Comparison of ENCODE assay signal across 10 cellular contexts in the genomic region with DNA sequence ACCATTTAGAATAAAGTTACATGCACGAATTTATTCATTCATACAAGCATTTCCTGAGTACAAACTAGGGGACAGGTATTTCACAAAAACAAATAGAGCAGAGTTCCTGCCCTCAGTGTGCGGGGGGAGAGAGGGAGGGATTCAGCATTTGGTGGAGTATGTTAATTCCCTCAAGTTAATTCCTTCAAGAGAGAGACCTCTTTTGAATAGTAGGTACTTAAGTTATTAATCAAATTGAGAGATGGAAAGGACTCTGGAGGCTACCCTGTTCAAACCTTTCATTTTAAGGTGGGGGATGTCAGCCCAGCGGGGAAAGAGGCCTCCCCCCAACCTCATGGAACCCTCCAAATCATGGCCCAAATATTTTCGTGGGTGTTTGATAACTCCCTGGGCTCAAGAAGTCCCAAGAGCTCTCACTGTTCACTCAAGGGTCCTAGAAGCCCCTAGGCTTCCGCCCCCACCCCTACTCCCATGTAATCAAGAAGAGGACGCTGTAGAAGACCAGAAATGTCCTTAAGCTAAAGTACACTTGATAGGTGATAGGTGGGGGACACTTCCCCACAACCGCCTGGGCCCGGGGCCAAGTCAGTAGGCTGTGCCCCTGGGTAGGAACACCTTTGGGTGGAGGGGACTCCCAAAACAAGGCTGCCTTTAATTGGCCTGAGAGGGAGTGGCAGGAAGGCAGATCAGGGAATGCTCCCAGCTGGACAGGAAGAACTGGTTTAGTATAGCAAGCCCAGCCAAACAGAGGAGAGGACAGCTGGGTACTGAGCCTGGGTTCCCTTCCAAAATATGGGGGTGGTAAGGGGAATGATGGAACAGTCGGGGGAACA. TPM values are rescaled to one million over a fixed set of nuclear protein-coding genes. Genes with fewer than 3 reads are reported as not detected.
A peak's percentile ranks its signal among the peaks of the same experiment; 100 is the strongest.
DNase-seq lines count a peak whose midpoint lies in the region; ATAC-seq and TF ChIP-seq lines count a peak whose summit lies in the region.
"Had no signal": no experiment of that assay in that cellular context is flagged by ENCODE, and none has a peak within 500 bp of the region (broad histone marks: within the 10 kb centered on the region; RNA-seq: fewer than 3 reads in every experiment).

No MANE protein-coding gene starts in this region.

- H3K9me3 Mint-ChIP-seq in activated T-cell treated with anti-CD3 and anti-CD28 coated beads, Interleukin-2, amount 50 U/mL, for 72 hours: no peaks in the 10 kb centered on the region
- H3K9me3 Mint-ChIP-seq in type B pancreatic cell: no peaks in the 10 kb centered on the region

- peak overlapping the region; percentile 57 to 99 for H3K9ac ChIP-seq in liver (ENCODE audit: low read depth in 1 of 2, low read length in 2 of 2)

- peaks cover 71% of the 10 kb centered on the region for H3K4me1 ChIP-seq in body of pancreas
- peaks cover 8 to 45% (median 15%) of the 10 kb centered on the region in 4 donors for H3K4me1 ChIP-seq in liver (ENCODE audit: control insufficient read depth in 4 of 4, insufficient read depth in 4 of 4, low read length in 3 of 4)

- H3K27ac ChIP-seq in body of pancreas (peak overlapping the region; percentile 91 to 99 (median 98)), liver (ENCODE audit: low read depth in 1 of 2, low read length in 2 of 2) (peak overlapping the region; percentile 81 to 97)
- H3K27ac ChIP-seq: SK-N-MC had no signal

- WGBS in body of pancreas, 2 donors: 20 to 26% methylated on average over 9 of the region's 9 CpGs
- 33% methylated on average over 9 of the region's 9 CpGs for WGBS in liver

- no peak for ATAC-seq in activated T-cell treated with anti-CD3 and anti-CD28 coated beads, Interleukin-2, amount 50 U/mL, for 72 hours (replicated peaks in 1 of 2)
- ATAC-seq in body of pancreas (peak; percentile 15), HG02798 (IDR thresholded peaks at IDR 0.05; ENCODE audit: poor library complexity, unreplicated experiment) (no peak)

- H3K27me3 ChIP-seq in body of pancreas (no peaks in the 10 kb centered on the region), liver (ENCODE audit: control insufficient read depth in 4 of 4, insufficient read depth in 4 of 4, low read length in 3 of 4) (no peaks in the 10 kb centered on the region)

- H3K27ac Mint-ChIP-seq in activated T-cell treated with anti-CD3 and anti-CD28 coated beads, Interleukin-2, amount 50 U/mL, for 72 hours: no peak overlapping the region
- peak overlapping the region; percentile 96 for H3K27ac Mint-ChIP-seq in type B pancreatic cell

- H3K36me3 ChIP-seq in body of pancreas (replicated peaks in 1 of 2; ENCODE audit: insufficient read depth in 1 of 2, low read depth in 2 of 2) (no peaks in the 10 kb centered on the region), liver (ENCODE audit: control insufficient read depth in 4 of 4, insufficient read depth in 3 of 4, low read depth in 1 of 4, low read length in 3 of 4) (peaks cover 0 to 7% (median 0%) of the 10 kb centered on the region in 4 donors)

- H3K4me3 ChIP-seq in body of pancreas (no peak overlapping the region), liver (ENCODE audit: low read depth in 1 of 3, low read length in 3 of 3) (peak overlapping the region; percentile 80 to 96 (median 88))
- H3K4me3 ChIP-seq: SK-N-MC had no signal

- peak in 1 of 2 donors; percentile 5 for TF ChIP-seq RAD21 in liver (IDR thresholded peaks at IDR 0.05)

- H3K9me3 ChIP-seq in body of pancreas: no peaks in the 10 kb centered on the region
- H3K9me3 ChIP-seq in liver (ENCODE audit: control insufficient read depth in 4 of 4, low read length in 3 of 4): no peaks in the 10 kb centered on the region

- intact Hi-C loops in body of pancreas (cut with DNase I): no loop called here

- peaks cover 4 to 7% of the 10 kb centered on the region in 2 donors for H3K36me3 Mint-ChIP-seq in activated T-cell treated with anti-CD3 and anti-CD28 coated beads, Interleukin-2, amount 50 U/mL, for 72 hours (ENCODE audit: insufficient read depth in 2 of 2)
- H3K36me3 Mint-ChIP-seq in type B pancreatic cell: peaks cover 6% of the 10 kb centered on the region

- peaks cover 47% of the 10 kb centered on the region for H3K4me1 Mint-ChIP-seq in activated T-cell treated with anti-CD3 and anti-CD28 coated beads, Interleukin-2, amount 50 U/mL, for 72 hours (ENCODE audit: low read depth)
- peaks cover 63% of the 10 kb centered on the region for H3K4me1 Mint-ChIP-seq in type B pancreatic cell (ENCODE audit: unreplicated experiment)

- H3K27me3 Mint-ChIP-seq in activated T-cell treated with anti-CD3 and anti-CD28 coated beads, Interleukin-2, amount 50 U/mL, for 72 hours (ENCODE audit: low read depth): no peaks in the 10 kb centered on the region
- no peaks in the 10 kb centered on the region for H3K27me3 Mint-ChIP-seq in type B pancreatic cell

- H3K4me3 Mint-ChIP-seq in activated T-cell treated with anti-CD3 and anti-CD28 coated beads, Interleukin-2, amount 50 U/mL, for 72 hours: peak overlapping the region; percentile 36 to 71
- peak overlapping the region; percentile 96 for H3K4me3 Mint-ChIP-seq in type B pancreatic cell

- TF ChIP-seq POLR2A in body of pancreas (IDR thresholded peaks at IDR 0.05): peak; percentile 59 to 82 (median 81)

- DNase-seq in activated T-cell treated with anti-CD3 and anti-CD28 coated beads, Interleukin-2, amount 50 U/mL, for 72 hours: no peak
- no peak for DNase-seq in activated T-cell treated with anti-CD3 and anti-CD28 coated beads, Interleukin-2, amount 50 U/mL, for 48 hours
- DNase-seq in body of pancreas (peak; percentile 71 to 84 (median 82)), type B pancreatic cell (ENCODE audit: extremely low spot score, unreplicated experiment) (no peak), retina (no peak)
- no peak for DNase-seq in activated CD8-positive, alpha-beta memory T cell treated with anti-CD3 and anti-CD28 coated beads for 24 hours

- TF ChIP-seq CTCF in body of pancreas (IDR thresholded peaks at IDR 0.05) (no peak), liver (IDR thresholded peaks at IDR 0.05; ENCODE audit: low read depth, low read length, missing input control) (no peak), type B pancreatic cell (conservative IDR thresholded peaks at IDR 0.05) (no peak)

TF ChIP-seq in liver, 16 proteins besides CTCF, POLR2A, EP300 and RAD21 (continues in another document):
- TF ChIP-seq, protein P1, sequence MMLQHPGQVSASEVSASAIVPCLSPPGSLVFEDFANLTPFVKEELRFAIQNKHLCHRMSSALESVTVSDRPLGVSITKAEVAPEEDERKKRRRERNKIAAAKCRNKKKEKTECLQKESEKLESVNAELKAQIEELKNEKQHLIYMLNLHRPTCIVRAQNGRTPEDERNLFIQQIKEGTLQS (IDR thresholded peaks at IDR 0.05): peak; percentile 7
- TF ChIP-seq HNF4G (IDR thresholded peaks at IDR 0.05) (no peak), ZBTB33 (IDR thresholded peaks at IDR 0.05) (no peak), SP1 (IDR thresholded peaks at IDR 0.05) (peak; percentile 17), JUND (IDR thresholded peaks at IDR 0.05) (peak in 1 of 2 donors; percentile 61), GABPA (IDR thresholded peaks at IDR 0.05 in 1 of 2, conservative IDR thresholded peaks at IDR 0.05 in 1 of 2) (no peak), YY1 (IDR thresholded peaks at IDR 0.05) (peak; percentile 45), FOXA1 (IDR thresholded peaks at IDR 0.05) (no peak), RXRA (IDR thresholded peaks at IDR 0.05) (peak; percentile 39 to 45), MAX (IDR thresholded peaks at IDR 0.05) (no peak), EGR1 (IDR thresholded peaks at IDR 0.05; ENCODE audit: low read depth in 2 of 2) (no peak), TAF1 (conservative IDR thresholded peaks at IDR 0.05) (peak; percentile 70)

RNA-seq across cellular contexts. Expression of gene SDC4, which starts 2.9 kb away (rescaled TPM):
- total RNA-seq in activated T-cell treated with anti-CD3 and anti-CD28 coated beads, Interleukin-2, amount 50 U/mL, for 72 hours: 10 to 100 TPM; 37.7 to 51.1 TPM
- total RNA-seq in body of pancreas (10 to 100 TPM; 62.0 to 97.6 TPM), liver (100 to 1,000 TPM in 1 of 2 donors, 10 to 100 TPM in 1; 54.4 to 147 TPM), type B pancreatic cell (ENCODE audit: low replicate concordance) (67.2 and 133 TPM in 2 replicates)
- 10 to 100 TPM; 80.6 to 86.5 TPM for polyA plus RNA-seq in liver

RNA-seq across cellular contexts. Expression of gene SYS1, which starts 17.6 kb away (rescaled TPM):
- 10 to 100 TPM; 35.4 to 38.8 TPM for total RNA-seq in activated T-cell treated with anti-CD3 and anti-CD28 coated beads, Interleukin-2, amount 50 U/mL, for 72 hours
- total RNA-seq in body of pancreas: 10 to 100 TPM; 14.2 to 15.3 TPM
- 10 to 100 TPM; 15.0 to 29.0 TPM for total RNA-seq in liver
- 10 to 100 TPM; 27.2 to 37.8 TPM for polyA plus RNA-seq in liver
- total RNA-seq in type B pancreatic cell (ENCODE audit: low replicate concordance): 29.2 and 47.4 TPM in 2 replicates

RNA-seq across cellular contexts. Expression of gene TP53TG5, which starts 32.8 kb away (rescaled TPM):
- total RNA-seq in activated T-cell treated with anti-CD3 and anti-CD28 coated beads, Interleukin-2, amount 50 U/mL, for 72 hours: under 1 TPM; 0.67 to 0.83 TPM
- total RNA-seq in body of pancreas (not detected), liver (not detected), type B pancreatic cell (ENCODE audit: low replicate concordance) (0.57 TPM in 1 of 2 replicates, not detected in the other)
- not detected for polyA plus RNA-seq in liver
- total RNA-seq: Daoy had no signal

RNA-seq across cellular contexts. Expression of gene MATN4, which starts 37.2 kb away (rescaled TPM):
- 1 to 10 TPM; 3.5 to 5.1 TPM for total RNA-seq in activated T-cell treated with anti-CD3 and anti-CD28 coated beads, Interleukin-2, amount 50 U/mL, for 72 hours
- total RNA-seq in body of pancreas (1 to 10 TPM; 4.9 to 5.3 TPM), liver (not detected), type B pancreatic cell (ENCODE audit: low replicate concordance) (0.75 TPM in 1 of 2 replicates, not detected in the other)
- polyA plus RNA-seq in liver: under 1 TPM in 1 of 2 donors, not detected in 1; 0.05 TPM
- total RNA-seq: Daoy had no signal

RNA-seq across cellular contexts. Expression of gene RBPJL, which starts 38.7 kb away (rescaled TPM):
- not detected for total RNA-seq in activated T-cell treated with anti-CD3 and anti-CD28 coated beads, Interleukin-2, amount 50 U/mL, for 72 hours
- 100 to 1,000 TPM; 306 to 837 TPM for total RNA-seq in body of pancreas
- total RNA-seq in liver: not detected
- not detected for polyA plus RNA-seq in liver
- total RNA-seq in type B pancreatic cell (ENCODE audit: low replicate concordance): not detected in 2 replicates
- total RNA-seq: Daoy had no signal

Comparison
In these comparisons a context has a peak if more than half of its experiments do, and no peak if none do; other contexts are left out.
1. DNase-seq: peak in body of pancreas (4 of 4); none in activated T-cell treated with anti-CD3 and anti-CD28 coated beads, Interleukin-2, amount 50 U/mL, for 72 hours (0 of 2), activated T-cell treated with anti-CD3 and anti-CD28 coated beads, Interleukin-2, amount 50 U/mL, for 48 hours (0 of 2), type B pancreatic cell (single experiment), retina (single experiment) and activated CD8-positive, alpha-beta memory T cell treated with anti-CD3 and anti-CD28 coated beads for 24 hours (single experiment).
2. H3K4me3 ChIP-seq: peak in liver (3 of 3); none in body of pancreas (0 of 2).